ENCODE assay signal across 9 cellular contexts in the genomic region with DNA sequence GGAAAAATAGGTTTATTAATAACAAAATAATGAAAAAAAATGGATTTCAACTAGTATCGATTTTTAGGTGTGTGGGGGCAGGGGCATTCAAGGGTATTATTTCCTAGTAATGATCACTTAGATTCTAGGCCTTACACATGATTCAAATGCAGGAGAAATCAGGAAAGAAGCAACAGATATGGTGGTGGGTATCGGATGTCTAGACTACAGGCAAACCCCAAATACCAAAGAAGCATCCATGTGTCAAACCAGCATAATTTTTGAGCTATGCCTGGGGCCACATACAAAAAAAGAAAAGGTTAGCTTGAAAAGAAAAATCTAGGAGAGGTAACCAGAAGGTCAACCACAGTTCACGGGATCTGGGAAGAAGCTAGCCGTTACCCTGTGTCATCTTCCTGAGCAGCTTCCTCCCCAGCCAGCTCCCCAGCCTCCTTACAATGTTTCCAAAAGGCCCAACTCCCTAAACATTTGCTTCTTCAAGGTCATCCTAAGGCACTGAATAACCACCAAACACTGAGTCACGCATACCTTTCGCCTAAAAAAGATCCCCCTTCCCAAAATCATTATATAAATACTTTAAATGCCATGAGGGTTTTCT. TPM values are rescaled to one million over a fixed set of nuclear protein-coding genes. Genes with fewer than 3 reads are reported as not detected.
DNase-seq lines count a peak whose midpoint lies in the region; ATAC-seq, FAIRE-seq and TF ChIP-seq lines count a peak whose summit lies in the region.
"Had no signal": no experiment of that assay in that cellular context is flagged by ENCODE, and none has a peak within 500 bp of the region (broad histone marks: within the 10 kb centered on the region; RNA-seq: fewer than 3 reads in every experiment).

No MANE protein-coding gene starts in this region.

- H3K9me1 ChIP-seq in endothelial cell of umbilical vein (replicated peaks; ENCODE audit: control insufficient read depth, extremely low read depth, insufficient read depth, low read length), result no peaks in the 10 kb centered on the region

- no peak for TF ChIP-seq CTCF in endothelial cell of umbilical vein (IDR thresholded peaks at IDR 0.05; ENCODE audit: extremely low read depth in 1 of 2, insufficient read depth in 1 of 2, low read depth in 1 of 2, low read length in 2 of 2)

- POLR2A ChIA-PET in endothelial cell of umbilical vein (lab: Charles Lee), result no interaction called here

- peaks cover 12% of the 10 kb centered on the region for H4K20me1 ChIP-seq in endothelial cell of umbilical vein (replicated peaks; ENCODE audit: control insufficient read depth, extremely low read depth, insufficient read depth, low read length)

- H3K4me1 ChIP-seq in endothelial cell of umbilical vein (ENCODE audit: control insufficient read depth, extremely low read depth, insufficient read depth, low read length) (peaks cover 44% of the 10 kb centered on the region), rectal smooth muscle tissue (ENCODE audit: control insufficient read depth, insufficient read depth, low read length) (peaks cover 5% of the 10 kb centered on the region)

- peak overlapping the region in 2 of 3 experiments; percentile 5 to 98 for H3K4me3 ChIP-seq in endothelial cell of umbilical vein (replicated peaks in 1 of 3; ENCODE audit: insufficient read depth in 1 of 3, low read depth in 1 of 3, low read length in 3 of 3)
- H3K4me3 ChIP-seq in rectal smooth muscle tissue (ENCODE audit: low read length), result peak overlapping the region; percentile 88

- H3K27ac ChIP-seq in endothelial cell of umbilical vein (ENCODE audit: insufficient read depth, low read depth, low read length), result peak overlapping the region; percentile 88
- peak overlapping the region; percentile 92 for H3K27ac ChIP-seq in rectal smooth muscle tissue (ENCODE audit: low read depth, low read length)

- ATAC-seq in GM18870 (IDR thresholded peaks at IDR 0.05; ENCODE audit: unreplicated experiment), result no peak

- TF ChIP-seq POLR2A in endothelial cell of umbilical vein (IDR thresholded peaks at IDR 0.05; ENCODE audit: low read depth, low read length), result no peak

- H3K36me3 ChIP-seq in endothelial cell of umbilical vein (ENCODE audit: control insufficient read depth in 2 of 2, extremely low read depth in 1 of 2, insufficient read depth in 2 of 2, low read length in 2 of 2) (no peaks in the 10 kb centered on the region), rectal smooth muscle tissue (ENCODE audit: control insufficient read depth, insufficient read depth, low read length) (no peaks in the 10 kb centered on the region)

- CTCF ChIA-PET in endothelial cell of umbilical vein (lab: Charles Lee), result interaction anchor here (1.1 to 1.7 kb wide), 2 partner anchors 28 to 51 kb away, joined by 4 to 9 read pairs; no protein-coding TSS in a partner anchor

- intact Hi-C loops in endothelial cell of umbilical vein (cut with micrococcal nuclease), result loop anchor here (5.0 to 10.0 kb wide), 3 partner anchors 185 to 782 kb away; partner anchors contain the start of genes BICD1 and DENND5B

- peak overlapping the region; percentile 98 for H3K4me2 ChIP-seq in endothelial cell of umbilical vein (ENCODE audit: insufficient read depth, low read length)

- BruUV-seq in endothelial cell of umbilical vein (replicated peaks; lab: Mats Ljungman, UMichigan), result no TSS peak

- peaks cover 81% of the 10 kb centered on the region for H3K79me2 ChIP-seq in endothelial cell of umbilical vein (ENCODE audit: control insufficient read depth, insufficient read depth, low read length)

- H3K9ac ChIP-seq in endothelial cell of umbilical vein (replicated peaks; ENCODE audit: extremely low read depth, insufficient read depth, low read length), result peak overlapping the region; percentile 99
- H3K9ac ChIP-seq in rectal smooth muscle tissue (ENCODE audit: low read length), result no peak overlapping the region

- H2AFZ ChIP-seq in endothelial cell of umbilical vein (ENCODE audit: low read depth, low read length), result no peak overlapping the region

- dilution Hi-C loops in endothelial cell of umbilical vein (cut with MboI; ENCODE audit: extremely low pct_ligation_motif_present, low sequenced_read_pairs), result no loop called here

- DNase-seq in DMS53 (lab: John Stamatoyannopoulos, UW), result peak; percentile 38
- no peak for DNase-seq in DMS53 treated with DMSO at 0.1 percent for 48 hours (lab: John Stamatoyannopoulos, UW; ENCODE audit: unreplicated experiment)
- DNase-seq in endothelial cell of umbilical vein (ENCODE audit: low read depth, low spot score), result peak; percentile 52
- DNase-seq in stimulated activated CD4-positive, alpha-beta T cell treated with anti-CD3 and anti-CD28 coated beads, Interleukin-4, amount 100 ng/mL, for 1 hour, result no peak
- no peak for DNase-seq in amygdala (lab: John Stamatoyannopoulos, UW)

- peaks cover 0 to 7% of the 10 kb centered on the region in 2 experiments for H3K27me3 ChIP-seq in endothelial cell of umbilical vein (ENCODE audit: control insufficient read depth in 2 of 2, insufficient read depth in 2 of 2, low read length in 2 of 2)
- no peaks in the 10 kb centered on the region for H3K27me3 ChIP-seq in rectal smooth muscle tissue (ENCODE audit: control insufficient read depth, insufficient read depth, low read length)

- peak; percentile 64 for FAIRE-seq in endothelial cell of umbilical vein (lab: Jason Lieb, UNC)
- FAIRE-seq: A204.1 had no signal

- H3K9me3 ChIP-seq in endothelial cell of umbilical vein (replicated peaks; ENCODE audit: control insufficient read depth, insufficient read depth, low read length), result no peaks in the 10 kb centered on the region

TF ChIP-seq in PFSK-1, 5 proteins besides CTCF, POLR2A, EP300 and RAD21 (continues in another document):
- TF ChIP-seq, protein P1, sequence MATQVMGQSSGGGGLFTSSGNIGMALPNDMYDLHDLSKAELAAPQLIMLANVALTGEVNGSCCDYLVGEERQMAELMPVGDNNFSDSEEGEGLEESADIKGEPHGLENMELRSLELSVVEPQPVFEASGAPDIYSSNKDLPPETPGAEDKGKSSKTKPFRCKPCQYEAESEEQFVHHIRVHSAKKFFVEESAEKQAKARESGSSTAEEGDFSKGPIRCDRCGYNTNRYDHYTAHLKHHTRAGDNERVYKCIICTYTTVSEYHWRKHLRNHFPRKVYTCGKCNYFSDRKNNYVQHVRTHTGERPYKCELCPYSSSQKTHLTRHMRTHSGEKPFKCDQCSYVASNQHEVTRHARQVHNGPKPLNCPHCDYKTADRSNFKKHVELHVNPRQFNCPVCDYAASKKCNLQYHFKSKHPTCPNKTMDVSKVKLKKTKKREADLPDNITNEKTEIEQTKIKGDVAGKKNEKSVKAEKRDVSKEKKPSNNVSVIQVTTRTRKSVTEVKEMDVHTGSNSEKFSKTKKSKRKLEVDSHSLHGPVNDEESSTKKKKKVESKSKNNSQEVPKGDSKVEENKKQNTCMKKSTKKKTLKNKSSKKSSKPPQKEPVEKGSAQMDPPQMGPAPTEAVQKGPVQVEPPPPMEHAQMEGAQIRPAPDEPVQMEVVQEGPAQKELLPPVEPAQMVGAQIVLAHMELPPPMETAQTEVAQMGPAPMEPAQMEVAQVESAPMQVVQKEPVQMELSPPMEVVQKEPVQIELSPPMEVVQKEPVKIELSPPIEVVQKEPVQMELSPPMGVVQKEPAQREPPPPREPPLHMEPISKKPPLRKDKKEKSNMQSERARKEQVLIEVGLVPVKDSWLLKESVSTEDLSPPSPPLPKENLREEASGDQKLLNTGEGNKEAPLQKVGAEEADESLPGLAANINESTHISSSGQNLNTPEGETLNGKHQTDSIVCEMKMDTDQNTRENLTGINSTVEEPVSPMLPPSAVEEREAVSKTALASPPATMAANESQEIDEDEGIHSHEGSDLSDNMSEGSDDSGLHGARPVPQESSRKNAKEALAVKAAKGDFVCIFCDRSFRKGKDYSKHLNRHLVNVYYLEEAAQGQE (IDR thresholded peaks at IDR 0.05; ENCODE audit: insufficient read depth in 1 of 2, low read depth in 2 of 2, low read length in 2 of 2), result no peak
- no peak for TF ChIP-seq TAF1 (IDR thresholded peaks at IDR 0.05; ENCODE audit: borderline replicate concordance, insufficient read depth, low read length)

TF ChIP-seq in endothelial cell of umbilical vein, 7 proteins besides CTCF, POLR2A, EP300 and RAD21:
- peak; percentile 5 for TF ChIP-seq JUN (IDR thresholded peaks at IDR 0.05; ENCODE audit: borderline replicate concordance, insufficient read depth, insufficient read length, low read depth)
- TF ChIP-seq POLR2AphosphoS5 (IDR thresholded peaks at IDR 0.05; ENCODE audit: insufficient read depth, low read depth, low read length), result peak; percentile 37
- peak; percentile 17 for TF ChIP-seq GATA2 (IDR thresholded peaks at IDR 0.05; ENCODE audit: insufficient read depth, insufficient read length, low read depth, low read length)
- TF ChIP-seq MYC (IDR thresholded peaks at IDR 0.05; ENCODE audit: low read depth, low read length), result no peak
- TF ChIP-seq FOS (IDR thresholded peaks at IDR 0.05; ENCODE audit: borderline replicate concordance, insufficient read depth, low read length), result peak; percentile 61

RNA-seq across cellular contexts. Expression of gene SINHCAF, which starts 3.2 kb away (rescaled TPM):
- polyA plus RNA-seq in PFSK-1 (2012; ENCODE audit: insufficient read length, low read depth), result 88.6 TPM
- 73.5 and 83.4 TPM in 2 replicates for total RNA-seq in endothelial cell of umbilical vein
- polyA plus RNA-seq in endothelial cell of umbilical vein, result 13.7 and 19.3 TPM in 2 replicates
- polyA plus RNA-seq in endothelial cell of umbilical vein (2011; cell fraction: cytosol; rRNA removed), result 30.1 and 30.3 TPM in 2 replicates
- 23.8 and 38.6 TPM in 2 replicates for polyA plus RNA-seq in endothelial cell of umbilical vein (2011; cell fraction: nucleus; rRNA removed)
- 51.6 and 59.2 TPM in 2 replicates for polyA plus RNA-seq in endothelial cell of umbilical vein (2012)
- polyA minus RNA-seq in endothelial cell of umbilical vein, result 24.3 and 24.7 TPM in 2 replicates
- 45.3 TPM for polyA minus RNA-seq in endothelial cell of umbilical vein (2011; cell fraction: cytosol; rRNA and poly(A)+ RNA removed)
- 31.5 and 42.6 TPM in 2 replicates for polyA minus RNA-seq in endothelial cell of umbilical vein (2011; cell fraction: nucleus; rRNA and poly(A)+ RNA removed)

Comparison
In these comparisons a context has a peak if more than half of its experiments do, and no peak if none do; other contexts are left out.
1. DNase-seq: peak in DMS53 (single experiment) and endothelial cell of umbilical vein (single experiment); none in DMS53 treated with DMSO at 0.1 percent for 48 hours (single experiment), stimulated activated CD4-positive, alpha-beta T cell treated with anti-CD3 and anti-CD28 coated beads, Interleukin-4, amount 100 ng/mL, for 1 hour (single experiment) and amygdala (0 of 56).